Comparison of ENCODE assay signal across 11 cellular contexts in the genomic region with DNA sequence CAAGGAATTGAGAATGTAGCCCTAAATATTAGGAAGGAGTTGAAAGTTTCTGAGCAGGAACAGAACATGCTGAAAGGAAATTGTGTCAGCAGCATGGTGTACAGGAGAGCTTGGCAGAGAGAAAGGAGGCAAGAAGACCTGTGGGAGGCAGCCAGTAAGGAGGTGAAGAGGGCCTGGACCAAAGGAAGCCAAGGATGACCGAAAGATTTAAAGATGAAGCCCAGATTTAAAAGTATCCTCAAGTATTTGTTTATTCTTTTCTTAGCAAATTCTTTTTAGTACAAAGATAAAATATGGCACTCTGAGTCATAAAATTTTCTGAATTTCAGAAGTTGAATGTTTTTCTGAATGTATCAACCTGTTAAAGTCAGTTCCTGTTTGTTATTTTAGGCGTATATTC. TPM values are rescaled to one million over a fixed set of nuclear protein-coding genes. Genes with fewer than 3 reads are reported as not detected.
DNase-seq lines count a peak whose midpoint lies in the region; ATAC-seq and TF ChIP-seq lines count a peak whose summit lies in the region.
"Had no signal": no experiment of that assay in that cellular context is flagged by ENCODE, and none has a peak within 500 bp of the region (broad histone marks: within the 10 kb centered on the region; RNA-seq: fewer than 3 reads in every experiment).

No MANE protein-coding gene starts in this region.

- peaks cover 0 to 9% of the 10 kb centered on the region in 2 donors for H3K27me3 Mint-ChIP-seq in natural killer cell treated with Interleukin-12 subunit alpha and Interleukin-12 subunit beta and Interleukin-15 and Interleukin-18, amount 100 ng/mL, for 72 hours

- WGBS in stomach, 5 donors, result 37 to 80% (median 45%) methylated on average over 2 of the region's 2 CpGs

- H3K4me3 Mint-ChIP-seq in natural killer cell treated with Interleukin-12 subunit alpha and Interleukin-12 subunit beta and Interleukin-15 and Interleukin-18, amount 100 ng/mL, for 72 hours, result no peak overlapping the region

- peaks cover 0 to 22% of the 10 kb centered on the region in 2 donors for H3K4me1 ChIP-seq in ascending aorta
- H3K4me1 ChIP-seq in iPS-15b (ENCODE audit: control insufficient read depth, insufficient read depth, low read length), result peaks cover 27% of the 10 kb centered on the region
- peaks cover 6 to 78% (median 47%) of the 10 kb centered on the region in 4 donors for H3K4me1 ChIP-seq in stomach

- H3K27me3 ChIP-seq in ascending aorta (no peaks in the 10 kb centered on the region), iPS-15b (ENCODE audit: control insufficient read depth, insufficient read depth, low read length) (peaks cover 13% of the 10 kb centered on the region), stomach (no peaks in the 10 kb centered on the region)

- no peaks in the 10 kb centered on the region for H3K36me3 ChIP-seq in ascending aorta
- H3K36me3 ChIP-seq in iPS-15b (ENCODE audit: control insufficient read depth, insufficient read depth, low read length), result no peaks in the 10 kb centered on the region
- H3K36me3 ChIP-seq in stomach, result no peaks in the 10 kb centered on the region

- H3K36me3 Mint-ChIP-seq in natural killer cell treated with Interleukin-12 subunit alpha and Interleukin-12 subunit beta and Interleukin-15 and Interleukin-18, amount 100 ng/mL, for 72 hours, result no peaks in the 10 kb centered on the region

- H3K27ac ChIP-seq in ascending aorta (peak overlapping the region; percentile 94 to 98), stomach (peak overlapping the region in 3 of 5 donors; percentile 28 to 94 (median 32))
- H3K27ac ChIP-seq: epithelial cell of prostate had no signal

- peak overlapping the region; percentile 90 to 96 for H3K4me3 ChIP-seq in ascending aorta
- peak overlapping the region; percentile 14 for H3K4me3 ChIP-seq in iPS-15b (ENCODE audit: low read depth, low read length)
- H3K4me3 ChIP-seq in stomach, result peak overlapping the region in 1 of 4 donors; percentile 92

- H3K9ac ChIP-seq in iPS-15b (ENCODE audit: low read depth, low read length), result no peak overlapping the region

- TF ChIP-seq CTCF in ascending aorta (IDR thresholded peaks at IDR 0.05) (no peak), stomach (IDR thresholded peaks at IDR 0.05) (no peak)

- TF ChIP-seq POLR2A in stomach (IDR thresholded peaks at IDR 0.05) (no peak), GM18505 (IDR thresholded peaks at IDR 0.05; ENCODE audit: borderline replicate concordance, extremely low read depth, insufficient read depth, insufficient read length) (no peak)

- no peak for TF ChIP-seq EP300 in stomach (IDR thresholded peaks at IDR 0.05)

- H3K27ac Mint-ChIP-seq in natural killer cell treated with Interleukin-12 subunit alpha and Interleukin-12 subunit beta and Interleukin-15 and Interleukin-18, amount 100 ng/mL, for 72 hours, result no peak overlapping the region

- ATAC-seq in GM18505 (IDR thresholded peaks at IDR 0.05; ENCODE audit: unreplicated experiment), result no peak
- ATAC-seq in natural killer cell treated with Interleukin-12 subunit alpha and Interleukin-12 subunit beta and Interleukin-15 and Interleukin-18, amount 100 ng/mL, for 72 hours, result no peak
- ATAC-seq: left lobe of liver had no signal

- H3K4me1 Mint-ChIP-seq in natural killer cell treated with Interleukin-12 subunit alpha and Interleukin-12 subunit beta and Interleukin-15 and Interleukin-18, amount 100 ng/mL, for 72 hours (ENCODE audit: low read depth in 2 of 2), result peaks cover 33 to 35% of the 10 kb centered on the region in 2 donors

- intact Hi-C loops in ascending aorta (cut with DNase I), result loop anchor here (10.0 kb wide), 1 partner anchor 1076 kb away; a partner anchor contains a TSS
- intact Hi-C loops in stomach (cut with DNase I; ENCODE audit: low total_unique reads), result no loop called here

- no peaks in the 10 kb centered on the region for H3K9me3 ChIP-seq in ascending aorta
- no peaks in the 10 kb centered on the region for H3K9me3 ChIP-seq in iPS-15b (ENCODE audit: control insufficient read depth, insufficient read depth, low read length)
- no peaks in the 10 kb centered on the region for H3K9me3 ChIP-seq in stomach

- DNase-seq in HCEC 1CT (peak; percentile 27), ascending aorta (ENCODE audit: low spot score in 2 of 2) (no peak), stomach (no peak), DMS79 treated with DMSO at 0.1 percent for 48 hours (lab: John Stamatoyannopoulos, UW) (no peak)
- no peak for DNase-seq in natural killer cell treated with Interleukin-12 subunit alpha and Interleukin-12 subunit beta and Interleukin-15 and Interleukin-18, amount 100 ng/mL, for 72 hours (ENCODE audit: low spot score)
- DNase-seq: NCI-H1694 had no signal

- H3K9me3 Mint-ChIP-seq in natural killer cell treated with Interleukin-12 subunit alpha and Interleukin-12 subunit beta and Interleukin-15 and Interleukin-18, amount 100 ng/mL, for 72 hours, result no peaks in the 10 kb centered on the region

RNA-seq across cellular contexts. Expression of a gene that starts 3.5 kb away (rescaled TPM):
- 119 TPM for total RNA-seq in ascending aorta
- 100 to 1,000 TPM in 2 of 5 donors, 10 to 100 TPM in 3; 26.4 to 209 (median 64.3) TPM for total RNA-seq in stomach
- polyA plus RNA-seq in stomach, result 1 to 10 TPM; 4.0 to 7.7 (median 6.7) TPM
- total RNA-seq in natural killer cell treated with Interleukin-12 subunit alpha and Interleukin-12 subunit beta and Interleukin-15 and Interleukin-18, amount 100 ng/mL, for 72 hours, result 10 to 100 TPM in 1 of 2 donors, 1 to 10 TPM in 1; 7.8 to 19.5 TPM

RNA-seq across cellular contexts. Expression of a gene that starts 35.4 kb away (rescaled TPM):
- 0.75 TPM for total RNA-seq in ascending aorta
- total RNA-seq in stomach, result 10 to 100 TPM in 3 of 5 donors, 1 to 10 TPM in 2; 3.5 to 14.3 (median 12.7) TPM
- polyA plus RNA-seq in stomach, result 10 to 100 TPM in 1 of 3 donors, 1 to 10 TPM in 2; 2.3 to 80.8 (median 4.3) TPM
- total RNA-seq in natural killer cell treated with Interleukin-12 subunit alpha and Interleukin-12 subunit beta and Interleukin-15 and Interleukin-18, amount 100 ng/mL, for 72 hours, result not detected
- total RNA-seq: pulmonary artery endothelial cell had no signal
